Comparison of ENCODE assay signal across 13 cellular contexts in the genomic region with DNA sequence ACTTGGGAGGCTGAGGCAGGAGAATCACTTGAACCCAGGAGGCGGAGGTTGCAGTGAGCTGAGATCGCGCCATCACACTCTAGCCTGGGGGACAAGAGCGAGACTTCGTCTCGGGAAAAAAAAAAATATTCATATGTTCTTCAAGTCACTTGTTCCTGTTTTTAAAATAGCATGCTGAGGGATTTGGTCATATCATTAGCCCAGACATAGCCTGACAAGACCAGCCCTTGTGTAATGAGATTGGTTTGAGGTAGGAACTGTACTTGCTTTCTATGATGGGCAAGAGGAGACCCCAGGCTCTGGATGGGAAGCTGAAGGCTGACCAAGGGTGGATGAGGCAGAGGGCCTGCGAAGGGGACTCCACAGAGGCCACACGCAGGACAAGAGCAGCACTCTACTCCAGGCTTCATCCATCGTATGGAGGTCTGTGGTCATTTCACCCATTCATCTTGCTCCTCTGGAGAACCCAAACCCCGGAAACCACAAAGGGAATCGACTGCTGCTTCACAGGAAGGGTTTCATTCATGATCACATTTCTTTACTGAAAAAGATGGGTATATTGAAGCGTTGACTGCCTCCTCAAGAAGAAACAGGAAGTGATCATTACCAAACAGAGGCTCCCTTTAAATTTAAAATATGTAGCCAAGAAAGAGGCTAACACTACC.
DNase-seq lines count a peak whose midpoint lies in the region; ATAC-seq lines count a peak whose summit lies in the region.
"Had no signal": no experiment of that assay in that cellular context is flagged by ENCODE, and none has a peak within 500 bp of the region (broad histone marks: within the 10 kb centered on the region; RNA-seq: fewer than 3 reads in every experiment).

No MANE protein-coding gene starts in this region.

- peaks cover 8% of the 10 kb centered on the region for H3K9me3 Mint-ChIP-seq in activated naive CD8-positive, alpha-beta T cell treated with anti-CD3 and anti-CD28 coated beads, Interleukin-2, amount 10 ng/mL, durations not matched to agents 7 days and 5 days
- H3K9me3 Mint-ChIP-seq in activated naive CD8-positive, alpha-beta T cell treated with anti-CD3 and anti-CD28 coated beads for 36 hours, result peaks cover 10% of the 10 kb centered on the region
- H3K9me3 Mint-ChIP-seq in stimulated activated naive B cell treated with anti-CD40 and anti-IgM and Interleukin-4, amounts not matched to agents 10 μg/mL and 1 μg/mL and 100 μg/mL, for 72 hours, result peaks cover 4 to 6% of the 10 kb centered on the region in 2 donors
- peaks cover 9% of the 10 kb centered on the region for H3K9me3 Mint-ChIP-seq in activated T-helper 2 cell treated with anti-CD3 and anti-CD28 coated beads, Interferon-gamma antibody, Interleukin-2, Interleukin-4, amounts not matched to agents 10 μg/mL and 5 μg/mL and 100 μg/mL, durations not matched to agents 14 hours and 24 hours and 36 hours

- no peaks in the 10 kb centered on the region for H3K27me3 Mint-ChIP-seq in activated naive CD8-positive, alpha-beta T cell treated with anti-CD3 and anti-CD28 coated beads, Interleukin-2, amount 10 ng/mL, durations not matched to agents 7 days and 5 days
- H3K27me3 Mint-ChIP-seq in activated naive CD8-positive, alpha-beta T cell treated with anti-CD3 and anti-CD28 coated beads for 36 hours, result no peaks in the 10 kb centered on the region
- H3K27me3 Mint-ChIP-seq in stimulated activated naive B cell treated with anti-CD40 and anti-IgM and Interleukin-4, amounts not matched to agents 10 μg/mL and 1 μg/mL and 100 μg/mL, for 72 hours, result no peaks in the 10 kb centered on the region
- no peaks in the 10 kb centered on the region for H3K27me3 Mint-ChIP-seq in activated T-helper 2 cell treated with anti-CD3 and anti-CD28 coated beads, Interferon-gamma antibody, Interleukin-2, Interleukin-4, amounts not matched to agents 10 μg/mL and 5 μg/mL and 100 μg/mL, durations not matched to agents 14 hours and 24 hours and 36 hours (ENCODE audit: low read depth)
- H3K27me3 Mint-ChIP-seq: activated naive CD8-positive, alpha-beta T cell had no signal

- no peak overlapping the region for H3K4me3 Mint-ChIP-seq in activated naive CD8-positive, alpha-beta T cell treated with anti-CD3 and anti-CD28 coated beads, Interleukin-2, amount 10 ng/mL, durations not matched to agents 7 days and 5 days
- H3K4me3 Mint-ChIP-seq in activated naive CD8-positive, alpha-beta T cell treated with anti-CD3 and anti-CD28 coated beads for 36 hours, result no peak overlapping the region
- H3K4me3 Mint-ChIP-seq in stimulated activated naive B cell treated with anti-CD40 and anti-IgM and Interleukin-4, amounts not matched to agents 10 μg/mL and 1 μg/mL and 100 μg/mL, for 72 hours, result peak overlapping the region in 1 of 2 donors; percentile 25
- no peak overlapping the region for H3K4me3 Mint-ChIP-seq in activated T-helper 2 cell treated with anti-CD3 and anti-CD28 coated beads, Interferon-gamma antibody, Interleukin-2, Interleukin-4, amounts not matched to agents 10 μg/mL and 5 μg/mL and 100 μg/mL, durations not matched to agents 14 hours and 24 hours and 36 hours (ENCODE audit: low read depth)
- H3K4me3 Mint-ChIP-seq: activated naive CD8-positive, alpha-beta T cell had no signal

- intact Hi-C loops in activated T-helper 2 cell treated with anti-CD3 and anti-CD28 coated beads, Interferon-gamma antibody, Interleukin-2, Interleukin-4, amounts not matched to agents 10 μg/mL and 5 μg/mL and 100 μg/mL, durations not matched to agents 14 hours and 24 hours and 36 hours (cut with micrococcal nuclease), result no loop called here

- peak overlapping the region; percentile 66 for H3K27ac Mint-ChIP-seq in activated naive CD8-positive, alpha-beta T cell treated with anti-CD3 and anti-CD28 coated beads, Interleukin-2, amount 10 ng/mL, durations not matched to agents 7 days and 5 days
- no peak overlapping the region for H3K27ac Mint-ChIP-seq in activated naive CD8-positive, alpha-beta T cell treated with anti-CD3 and anti-CD28 coated beads for 36 hours
- H3K27ac Mint-ChIP-seq in stimulated activated naive B cell treated with anti-CD40 and anti-IgM and Interleukin-4, amounts not matched to agents 10 μg/mL and 1 μg/mL and 100 μg/mL, for 72 hours, result peak overlapping the region; percentile 89
- H3K27ac Mint-ChIP-seq in activated T-helper 2 cell treated with anti-CD3 and anti-CD28 coated beads, Interferon-gamma antibody, Interleukin-2, Interleukin-4, amounts not matched to agents 10 μg/mL and 5 μg/mL and 100 μg/mL, durations not matched to agents 14 hours and 24 hours and 36 hours, result no peak overlapping the region
- H3K27ac Mint-ChIP-seq: activated naive CD8-positive, alpha-beta T cell had no signal

- peaks cover 15% of the 10 kb centered on the region for H3K4me1 Mint-ChIP-seq in activated naive CD8-positive, alpha-beta T cell treated with anti-CD3 and anti-CD28 coated beads, Interleukin-2, amount 10 ng/mL, durations not matched to agents 7 days and 5 days
- H3K4me1 Mint-ChIP-seq in activated naive CD8-positive, alpha-beta T cell treated with anti-CD3 and anti-CD28 coated beads for 36 hours, result peaks cover 15% of the 10 kb centered on the region
- peaks cover 21 to 53% of the 10 kb centered on the region in 2 donors for H3K4me1 Mint-ChIP-seq in stimulated activated naive B cell treated with anti-CD40 and anti-IgM and Interleukin-4, amounts not matched to agents 10 μg/mL and 1 μg/mL and 100 μg/mL, for 72 hours
- peaks cover 12% of the 10 kb centered on the region for H3K4me1 Mint-ChIP-seq in activated T-helper 2 cell treated with anti-CD3 and anti-CD28 coated beads, Interferon-gamma antibody, Interleukin-2, Interleukin-4, amounts not matched to agents 10 μg/mL and 5 μg/mL and 100 μg/mL, durations not matched to agents 14 hours and 24 hours and 36 hours (ENCODE audit: low read depth)

- POLR2A ChIA-PET in activated naive CD8-positive, alpha-beta T cell treated with anti-CD3 and anti-CD28 coated beads, Interleukin-2, amount 10 ng/mL, durations not matched to agents 7 days and 5 days (lab: Charles Lee), result interaction anchor here (0.8 kb wide), 1 partner anchor 9 kb away, joined by 3 read pairs; no protein-coding TSS in a partner anchor

- peak; percentile 50 for ATAC-seq in activated naive CD8-positive, alpha-beta T cell treated with anti-CD3 and anti-CD28 coated beads, Interleukin-2, amount 10 ng/mL, durations not matched to agents 7 days and 5 days (ENCODE audit: low read depth)
- ATAC-seq in HG03460 (IDR thresholded peaks at IDR 0.05; ENCODE audit: unreplicated experiment) (peak; percentile 48), HG03139 (IDR thresholded peaks at IDR 0.05; ENCODE audit: unreplicated experiment) (no peak)
- peak; percentile 83 to 90 for ATAC-seq in stimulated activated naive B cell treated with anti-CD40 and anti-IgM and Interleukin-4, amounts not matched to agents 10 μg/mL and 1 μg/mL and 100 μg/mL, for 72 hours (replicated peaks)

- DNase-seq in activated naive CD8-positive, alpha-beta T cell treated with anti-CD3 and anti-CD28 coated beads, Interleukin-2, amount 10 ng/mL, durations not matched to agents 7 days and 5 days, result no peak
- no peak for DNase-seq in activated naive CD8-positive, alpha-beta T cell treated with anti-CD3 and anti-CD28 coated beads for 36 hours
- DNase-seq in SKM-1 treated with dmso at 0.1 percent for 144 hours (lab: John Stamatoyannopoulos, UW; ENCODE audit: unreplicated experiment) (peak; percentile 96), NCI-H1048 (lab: John Stamatoyannopoulos, UW) (no peak)
- DNase-seq in stimulated activated naive B cell treated with anti-CD40 and anti-IgM and Interleukin-4, amounts not matched to agents 10 μg/mL and 1 μg/mL and 100 μg/mL, for 72 hours, result peak; percentile 13
- no peak for DNase-seq in activated T-helper 2 cell treated with anti-CD3 and anti-CD28 coated beads, Interferon-gamma antibody, Interleukin-2, Interleukin-4, amounts not matched to agents 10 μg/mL and 5 μg/mL and 100 μg/mL, durations not matched to agents 14 hours and 24 hours and 36 hours (ENCODE audit: low spot score)
- DNase-seq: DMS53, NCI-H146, posterior cingulate gyrus, SW 1271 had no signal

- peaks cover 8% of the 10 kb centered on the region for H3K36me3 Mint-ChIP-seq in activated naive CD8-positive, alpha-beta T cell treated with anti-CD3 and anti-CD28 coated beads, Interleukin-2, amount 10 ng/mL, durations not matched to agents 7 days and 5 days
- H3K36me3 Mint-ChIP-seq in activated naive CD8-positive, alpha-beta T cell treated with anti-CD3 and anti-CD28 coated beads for 36 hours, result peaks cover 12% of the 10 kb centered on the region
- H3K36me3 Mint-ChIP-seq in stimulated activated naive B cell treated with anti-CD40 and anti-IgM and Interleukin-4, amounts not matched to agents 10 μg/mL and 1 μg/mL and 100 μg/mL, for 72 hours, result peaks cover 10 to 19% of the 10 kb centered on the region in 2 donors
- peaks cover 9% of the 10 kb centered on the region for H3K36me3 Mint-ChIP-seq in activated T-helper 2 cell treated with anti-CD3 and anti-CD28 coated beads, Interferon-gamma antibody, Interleukin-2, Interleukin-4, amounts not matched to agents 10 μg/mL and 5 μg/mL and 100 μg/mL, durations not matched to agents 14 hours and 24 hours and 36 hours (ENCODE audit: low read depth)

Comparison
In these comparisons a context has a peak if more than half of its experiments do, and no peak if none do; other contexts are left out.
1. H3K27ac Mint-ChIP-seq: peak in activated naive CD8-positive, alpha-beta T cell treated with anti-CD3 and anti-CD28 coated beads, Interleukin-2, amount 10 ng/mL, durations not matched to agents 7 days and 5 days (single experiment) and stimulated activated naive B cell treated with anti-CD40 and anti-IgM and Interleukin-4, amounts not matched to agents 10 μg/mL and 1 μg/mL and 100 μg/mL, for 72 hours (single experiment); none in activated naive CD8-positive, alpha-beta T cell treated with anti-CD3 and anti-CD28 coated beads for 36 hours (single experiment) and activated T-helper 2 cell treated with anti-CD3 and anti-CD28 coated beads, Interferon-gamma antibody, Interleukin-2, Interleukin-4, amounts not matched to agents 10 μg/mL and 5 μg/mL and 100 μg/mL, durations not matched to agents 14 hours and 24 hours and 36 hours (single experiment).
2. DNase-seq: peak in SKM-1 treated with dmso at 0.1 percent for 144 hours (single experiment) and stimulated activated naive B cell treated with anti-CD40 and anti-IgM and Interleukin-4, amounts not matched to agents 10 μg/mL and 1 μg/mL and 100 μg/mL, for 72 hours (single experiment); none in activated naive CD8-positive, alpha-beta T cell treated with anti-CD3 and anti-CD28 coated beads, Interleukin-2, amount 10 ng/mL, durations not matched to agents 7 days and 5 days (single experiment), activated naive CD8-positive, alpha-beta T cell treated with anti-CD3 and anti-CD28 coated beads for 36 hours (single experiment), NCI-H1048 (single experiment) and activated T-helper 2 cell treated with anti-CD3 and anti-CD28 coated beads, Interferon-gamma antibody, Interleukin-2, Interleukin-4, amounts not matched to agents 10 μg/mL and 5 μg/mL and 100 μg/mL, durations not matched to agents 14 hours and 24 hours and 36 hours (single experiment).